1 cellular context compared by ENCODE assay signal in the genomic region with DNA sequence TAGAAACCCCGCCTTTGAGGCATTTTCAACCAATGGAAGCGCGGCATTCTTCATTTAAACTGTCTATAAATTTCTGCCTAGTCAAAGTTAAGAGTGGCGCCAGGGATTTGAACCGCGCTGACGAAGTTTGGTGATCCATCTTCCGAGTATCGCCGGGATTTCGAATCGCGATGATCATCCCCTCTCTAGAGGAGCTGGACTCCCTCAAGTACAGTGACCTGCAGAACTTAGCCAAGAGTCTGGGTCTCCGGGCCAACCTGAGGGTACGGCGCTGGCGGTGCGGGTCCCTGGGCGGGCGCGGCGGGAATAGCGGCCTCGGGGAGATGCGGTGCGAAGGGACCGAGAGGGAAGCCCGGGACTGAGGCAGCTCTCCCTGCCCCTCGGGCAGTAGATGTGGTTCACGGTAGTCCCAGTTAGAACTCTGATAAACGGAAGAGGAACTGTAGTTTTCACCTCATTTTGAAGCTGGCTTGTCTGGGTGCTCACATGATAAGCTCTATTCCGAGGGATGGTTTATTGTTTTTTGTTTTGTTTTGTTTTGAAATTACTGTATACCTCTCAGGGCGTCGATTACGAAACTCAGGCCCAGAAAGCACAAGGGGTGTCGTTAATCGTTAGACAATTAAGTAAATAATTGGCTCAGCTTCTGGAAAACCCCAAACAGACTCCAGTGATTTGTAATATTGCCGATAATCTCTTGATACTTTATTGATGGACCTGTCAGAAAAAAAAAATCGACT.
TF ChIP-seq lines count a peak whose summit lies in the region.

A gene with protein sequence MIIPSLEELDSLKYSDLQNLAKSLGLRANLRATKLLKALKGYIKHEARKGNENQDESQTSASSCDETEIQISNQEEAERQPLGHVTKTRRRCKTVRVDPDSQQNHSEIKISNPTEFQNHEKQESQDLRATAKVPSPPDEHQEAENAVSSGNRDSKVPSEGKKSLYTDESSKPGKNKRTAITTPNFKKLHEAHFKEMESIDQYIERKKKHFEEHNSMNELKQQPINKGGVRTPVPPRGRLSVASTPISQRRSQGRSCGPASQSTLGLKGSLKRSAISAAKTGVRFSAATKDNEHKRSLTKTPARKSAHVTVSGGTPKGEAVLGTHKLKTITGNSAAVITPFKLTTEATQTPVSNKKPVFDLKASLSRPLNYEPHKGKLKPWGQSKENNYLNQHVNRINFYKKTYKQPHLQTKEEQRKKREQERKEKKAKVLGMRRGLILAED (plus strand): TSS at position 94 of the 740 bp plus-strand sequence. CDS start 77 bp downstream, at position 171.

TF ChIP-seq in HepG2, 621 proteins besides CTCF, POLR2A, EP300 and RAD21 (continued from another document and continues in another):
- TF ChIP-seq, protein P1, sequence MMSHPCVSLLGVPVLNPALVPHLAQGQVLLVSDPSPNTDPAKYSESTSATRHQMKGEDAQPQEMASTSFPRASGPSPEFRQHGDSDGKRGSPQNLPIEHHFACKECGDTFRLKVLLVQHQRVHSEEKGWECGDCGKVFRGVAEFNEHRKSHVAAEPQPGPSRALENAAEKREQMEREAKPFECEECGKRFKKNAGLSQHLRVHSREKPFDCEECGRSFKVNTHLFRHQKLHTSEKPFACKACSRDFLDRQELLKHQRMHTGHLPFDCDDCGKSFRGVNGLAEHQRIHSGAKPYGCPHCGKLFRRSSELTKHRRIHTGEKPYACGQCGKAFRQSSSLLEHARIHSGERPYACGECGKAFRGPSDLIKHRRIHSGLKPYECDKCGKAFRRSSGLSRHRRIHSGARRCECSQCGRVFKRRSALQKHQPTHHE (CRISPR knock-in tag; IDR thresholded peaks at IDR 0.05; ENCODE audit: borderline replicate concordance), result no peak
- TF ChIP-seq DR1 (CRISPR knock-in tag; IDR thresholded peaks at IDR 0.05) (no peak; the same call in 1 of the 2 replicates), KDM5B (CRISPR knock-in tag; IDR thresholded peaks at IDR 0.05; ENCODE audit: borderline replicate concordance) (no peak), ZNF550 (CRISPR knock-in tag; IDR thresholded peaks at IDR 0.05; ENCODE audit: borderline replicate concordance) (0 out of 2 replicates have a peak, but pooled peaks have one; percentile 61), SPEN (CRISPR knock-in tag; IDR thresholded peaks at IDR 0.05; ENCODE audit: low read depth) (peak; percentile 71; the same call in 1 of the 2 replicates), NFYB (CRISPR knock-in tag; IDR thresholded peaks at IDR 0.05) (peak; percentile 55; the same call in 1 of the 2 replicates), STAT5B (CRISPR knock-in tag; IDR thresholded peaks at IDR 0.05) (no peak), ELF4 (CRISPR knock-in tag; IDR thresholded peaks at IDR 0.05; ENCODE audit: borderline replicate concordance) (0 out of 2 replicates have a peak, but pooled peaks have one; percentile 70), ZNF616 (CRISPR knock-in tag; IDR thresholded peaks at IDR 0.05; ENCODE audit: low read depth) (no peak; the same call in 1 of the 2 replicates), FOXA3 (CRISPR knock-in tag; IDR thresholded peaks at IDR 0.05) (no peak), YY1 (IDR thresholded peaks at IDR 0.05; ENCODE audit: insufficient read depth, insufficient replicate concordance, low read depth, low read length) (no peak), SATB2 (CRISPR knock-in tag; IDR thresholded peaks at IDR 0.05) (no peak; the same call in 1 of the 2 replicates), ISX (CRISPR knock-in tag; conservative IDR thresholded peaks at IDR 0.05) (no peak), CBX2 (IDR thresholded peaks at IDR 0.05; ENCODE audit: low read depth, low read length) (no peak), CBX2 (CRISPR knock-in tag; IDR thresholded peaks at IDR 0.05; ENCODE audit: low read depth) (no peak), ZNF549 (CRISPR knock-in tag; IDR thresholded peaks at IDR 0.05) (no peak), SOX6 (IDR thresholded peaks at IDR 0.05) (no peak), SOX6 (CRISPR knock-in tag; IDR thresholded peaks at IDR 0.05) (0 out of 2 replicates have a peak, but pooled peaks have one; percentile 31), TCF7 (IDR thresholded peaks at IDR 0.05; ENCODE audit: low read depth) (no peak), ZNF44 (CRISPR knock-in tag; IDR thresholded peaks at IDR 0.05) (no peak), NR3C1 (CRISPR knock-in tag; IDR thresholded peaks at IDR 0.05) (no peak), DMAP1 (CRISPR knock-in tag; IDR thresholded peaks at IDR 0.05) (0 out of 2 replicates have a peak, but pooled peaks have one; percentile 38), ZNF747 (CRISPR knock-in tag; IDR thresholded peaks at IDR 0.05; ENCODE audit: borderline replicate concordance) (no peak), ARHGAP35 (CRISPR knock-in tag; IDR thresholded peaks at IDR 0.05; ENCODE audit: borderline replicate concordance) (no peak), ZFP37 (CRISPR knock-in tag; IDR thresholded peaks at IDR 0.05; ENCODE audit: borderline replicate concordance) (no peak), HMGA1 (CRISPR knock-in tag; conservative IDR thresholded peaks at IDR 0.05) (no peak), ZNF766 (CRISPR knock-in tag; IDR thresholded peaks at IDR 0.05; ENCODE audit: borderline replicate concordance) (no peak), MXD4 (CRISPR knock-in tag; IDR thresholded peaks at IDR 0.05) (no peak), SNAPC2 (CRISPR knock-in tag; IDR thresholded peaks at IDR 0.05) (no peak), ZNF337 (CRISPR knock-in tag; IDR thresholded peaks at IDR 0.05; ENCODE audit: borderline replicate concordance, low read depth) (no peak), SNRNP70 (IDR thresholded peaks at IDR 0.05; ENCODE audit: low read depth, low read length) (no peak), NR2F1 (CRISPR knock-in tag; IDR thresholded peaks at IDR 0.05) (no peak), THAP11 (CRISPR knock-in tag; IDR thresholded peaks at IDR 0.05) (no peak; the same call in 1 of the 2 replicates), ZNF558 (CRISPR knock-in tag; IDR thresholded peaks at IDR 0.05; ENCODE audit: borderline replicate concordance) (no peak; the same call in 1 of the 2 replicates), HOXA5 (CRISPR knock-in tag; IDR thresholded peaks at IDR 0.05) (peak; percentile 23; the same call in 1 of the 2 replicates), TBP (CRISPR knock-in tag; IDR thresholded peaks at IDR 0.05) (no peak), ZFP82 (CRISPR knock-in tag; IDR thresholded peaks at IDR 0.05; ENCODE audit: borderline replicate concordance) (0 out of 2 replicates have a peak, but pooled peaks have one; percentile 52), AKAP8 (CRISPR knock-in tag; IDR thresholded peaks at IDR 0.05) (peak; percentile 68; the same call in 1 of the 2 replicates), ZNF670 (CRISPR knock-in tag; IDR thresholded peaks at IDR 0.05; ENCODE audit: borderline replicate concordance) (0 out of 2 replicates have a peak, but pooled peaks have one; percentile 12), POLR2G (IDR thresholded peaks at IDR 0.05; ENCODE audit: low read depth, low read length) (peak; percentile 88), ZNF33B (CRISPR knock-in tag; IDR thresholded peaks at IDR 0.05) (no peak), LCORL (IDR thresholded peaks at IDR 0.05) (no peak), LCORL (CRISPR knock-in tag; IDR thresholded peaks at IDR 0.05) (no peak)
- TF ChIP-seq, protein P2, sequence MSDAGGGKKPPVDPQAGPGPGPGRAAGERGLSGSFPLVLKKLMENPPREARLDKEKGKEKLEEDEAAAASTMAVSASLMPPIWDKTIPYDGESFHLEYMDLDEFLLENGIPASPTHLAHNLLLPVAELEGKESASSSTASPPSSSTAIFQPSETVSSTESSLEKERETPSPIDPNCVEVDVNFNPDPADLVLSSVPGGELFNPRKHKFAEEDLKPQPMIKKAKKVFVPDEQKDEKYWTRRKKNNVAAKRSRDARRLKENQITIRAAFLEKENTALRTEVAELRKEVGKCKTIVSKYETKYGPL (CRISPR knock-in tag; IDR thresholded peaks at IDR 0.05), result no peak
- TF ChIP-seq, protein P3, sequence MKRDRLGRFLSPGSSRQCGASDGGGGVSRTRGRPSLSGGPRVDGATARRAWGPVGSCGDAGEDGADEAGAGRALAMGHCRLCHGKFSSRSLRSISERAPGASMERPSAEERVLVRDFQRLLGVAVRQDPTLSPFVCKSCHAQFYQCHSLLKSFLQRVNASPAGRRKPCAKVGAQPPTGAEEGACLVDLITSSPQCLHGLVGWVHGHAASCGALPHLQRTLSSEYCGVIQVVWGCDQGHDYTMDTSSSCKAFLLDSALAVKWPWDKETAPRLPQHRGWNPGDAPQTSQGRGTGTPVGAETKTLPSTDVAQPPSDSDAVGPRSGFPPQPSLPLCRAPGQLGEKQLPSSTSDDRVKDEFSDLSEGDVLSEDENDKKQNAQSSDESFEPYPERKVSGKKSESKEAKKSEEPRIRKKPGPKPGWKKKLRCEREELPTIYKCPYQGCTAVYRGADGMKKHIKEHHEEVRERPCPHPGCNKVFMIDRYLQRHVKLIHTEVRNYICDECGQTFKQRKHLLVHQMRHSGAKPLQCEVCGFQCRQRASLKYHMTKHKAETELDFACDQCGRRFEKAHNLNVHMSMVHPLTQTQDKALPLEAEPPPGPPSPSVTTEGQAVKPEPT (CRISPR knock-in tag; IDR thresholded peaks at IDR 0.05; ENCODE audit: low read depth), result no peak
- TF ChIP-seq, protein P4, sequence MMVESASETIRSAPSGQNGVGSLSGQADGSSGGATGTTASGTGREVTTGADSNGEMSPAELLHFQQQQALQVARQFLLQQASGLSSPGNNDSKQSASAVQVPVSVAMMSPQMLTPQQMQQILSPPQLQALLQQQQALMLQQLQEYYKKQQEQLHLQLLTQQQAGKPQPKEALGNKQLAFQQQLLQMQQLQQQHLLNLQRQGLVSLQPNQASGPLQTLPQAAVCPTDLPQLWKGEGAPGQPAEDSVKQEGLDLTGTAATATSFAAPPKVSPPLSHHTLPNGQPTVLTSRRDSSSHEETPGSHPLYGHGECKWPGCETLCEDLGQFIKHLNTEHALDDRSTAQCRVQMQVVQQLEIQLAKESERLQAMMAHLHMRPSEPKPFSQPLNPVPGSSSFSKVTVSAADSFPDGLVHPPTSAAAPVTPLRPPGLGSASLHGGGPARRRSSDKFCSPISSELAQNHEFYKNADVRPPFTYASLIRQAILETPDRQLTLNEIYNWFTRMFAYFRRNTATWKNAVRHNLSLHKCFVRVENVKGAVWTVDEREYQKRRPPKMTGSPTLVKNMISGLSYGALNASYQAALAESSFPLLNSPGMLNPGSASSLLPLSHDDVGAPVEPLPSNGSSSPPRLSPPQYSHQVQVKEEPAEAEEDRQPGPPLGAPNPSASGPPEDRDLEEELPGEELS (CRISPR knock-in tag; IDR thresholded peaks at IDR 0.05), result no peak; the same call in 1 of the 2 replicates
- TF ChIP-seq, protein P5, sequence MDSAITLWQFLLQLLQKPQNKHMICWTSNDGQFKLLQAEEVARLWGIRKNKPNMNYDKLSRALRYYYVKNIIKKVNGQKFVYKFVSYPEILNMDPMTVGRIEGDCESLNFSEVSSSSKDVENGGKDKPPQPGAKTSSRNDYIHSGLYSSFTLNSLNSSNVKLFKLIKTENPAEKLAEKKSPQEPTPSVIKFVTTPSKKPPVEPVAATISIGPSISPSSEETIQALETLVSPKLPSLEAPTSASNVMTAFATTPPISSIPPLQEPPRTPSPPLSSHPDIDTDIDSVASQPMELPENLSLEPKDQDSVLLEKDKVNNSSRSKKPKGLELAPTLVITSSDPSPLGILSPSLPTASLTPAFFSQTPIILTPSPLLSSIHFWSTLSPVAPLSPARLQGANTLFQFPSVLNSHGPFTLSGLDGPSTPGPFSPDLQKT (CRISPR knock-in tag; IDR thresholded peaks at IDR 0.05; ENCODE audit: borderline replicate concordance), result no peak
- TF ChIP-seq, protein P6, sequence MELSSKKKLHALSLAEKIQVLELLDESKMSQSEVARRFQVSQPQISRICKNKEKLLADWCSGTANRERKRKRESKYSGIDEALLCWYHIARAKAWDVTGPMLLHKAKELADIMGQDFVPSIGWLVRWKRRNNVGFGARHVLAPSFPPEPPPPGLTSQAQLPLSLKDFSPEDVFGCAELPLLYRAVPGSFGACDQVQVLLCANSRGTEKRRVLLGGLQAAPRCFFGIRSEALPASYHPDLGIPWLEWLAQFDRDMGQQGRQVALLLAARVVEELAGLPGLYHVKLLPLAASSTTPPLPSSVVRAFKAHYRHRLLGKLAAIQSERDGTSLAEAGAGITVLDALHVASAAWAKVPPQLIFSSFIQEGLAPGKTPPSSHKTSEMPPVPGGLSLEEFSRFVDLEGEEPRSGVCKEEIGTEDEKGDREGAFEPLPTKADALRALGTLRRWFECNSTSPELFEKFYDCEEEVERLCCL (CRISPR knock-in tag; IDR thresholded peaks at IDR 0.05; ENCODE audit: borderline replicate concordance), result no peak
- TF ChIP-seq, protein P7, sequence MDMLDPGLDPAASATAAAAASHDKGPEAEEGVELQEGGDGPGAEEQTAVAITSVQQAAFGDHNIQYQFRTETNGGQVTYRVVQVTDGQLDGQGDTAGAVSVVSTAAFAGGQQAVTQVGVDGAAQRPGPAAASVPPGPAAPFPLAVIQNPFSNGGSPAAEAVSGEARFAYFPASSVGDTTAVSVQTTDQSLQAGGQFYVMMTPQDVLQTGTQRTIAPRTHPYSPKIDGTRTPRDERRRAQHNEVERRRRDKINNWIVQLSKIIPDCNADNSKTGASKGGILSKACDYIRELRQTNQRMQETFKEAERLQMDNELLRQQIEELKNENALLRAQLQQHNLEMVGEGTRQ (IDR thresholded peaks at IDR 0.05; ENCODE audit: low read depth, low read length), result no peak
- TF ChIP-seq, protein P7 (CRISPR knock-in tag; IDR thresholded peaks at IDR 0.05; ENCODE audit: borderline replicate concordance), result no peak
- TF ChIP-seq, protein P8, sequence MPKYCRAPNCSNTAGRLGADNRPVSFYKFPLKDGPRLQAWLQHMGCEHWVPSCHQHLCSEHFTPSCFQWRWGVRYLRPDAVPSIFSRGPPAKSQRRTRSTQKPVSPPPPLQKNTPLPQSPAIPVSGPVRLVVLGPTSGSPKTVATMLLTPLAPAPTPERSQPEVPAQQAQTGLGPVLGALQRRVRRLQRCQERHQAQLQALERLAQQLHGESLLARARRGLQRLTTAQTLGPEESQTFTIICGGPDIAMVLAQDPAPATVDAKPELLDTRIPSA (CRISPR knock-in tag; IDR thresholded peaks at IDR 0.05; ENCODE audit: borderline replicate concordance), result no peak; the same call in 1 of the 2 replicates
- TF ChIP-seq, protein P9, sequence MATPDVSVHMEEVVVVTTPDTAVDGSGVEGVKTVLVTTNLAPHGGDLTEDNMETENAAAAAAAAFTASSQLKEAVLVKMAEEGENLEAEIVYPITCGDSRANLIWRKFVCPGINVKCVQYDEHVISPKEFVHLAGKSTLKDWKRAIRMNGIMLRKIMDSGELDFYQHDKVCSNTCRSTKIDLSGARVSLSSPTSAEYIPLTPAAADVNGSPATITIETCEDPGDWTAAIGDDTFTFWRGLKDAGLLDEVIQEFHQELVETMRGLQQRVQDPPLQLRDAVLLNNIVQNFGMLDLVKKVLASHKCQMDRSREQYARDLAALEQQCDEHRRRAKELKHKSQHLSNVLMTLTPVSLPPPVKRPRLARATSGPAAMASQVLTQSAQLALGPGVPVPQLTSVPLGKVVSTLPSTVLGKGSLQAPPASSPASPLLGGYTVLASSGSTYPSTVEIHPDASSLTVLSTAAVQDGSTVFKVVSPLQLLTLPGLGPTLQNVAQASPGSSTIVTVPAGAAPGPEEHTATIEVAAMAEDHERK (CRISPR knock-in tag; IDR thresholded peaks at IDR 0.05; ENCODE audit: low read depth), result peak; percentile 9; the same call in 1 of the 2 replicates
